ENCODE assay signal across 27 cellular contexts in genomic region chr9:136340356-136341041, GRCh38. TPM values are rescaled to one million over a fixed set of nuclear protein-coding genes. Genes with fewer than 3 reads are reported as not detected.
"Had no signal": no experiment of that assay in that cellular context is flagged by ENCODE, and none has a peak within 500 bp of the region (broad histone marks: within the 10 kb centered on the region; RNA-seq: fewer than 3 reads in every experiment).

No MANE protein-coding gene starts in this region.

- DNase-seq: activated CD4-positive, alpha-beta memory T cell treated with anti-CD3 and anti-CD28 coated beads for 36 hours; activated CD4-positive, alpha-beta T cell treated with anti-CD3 and anti-CD28 coated beads, Interleukin-2, amount 10 ng/mL, durations not matched to agents 7 days and 5 days; activated CD4-positive, CD25-positive, alpha-beta regulatory T cell; activated CD8-positive, alpha-beta memory T cell treated with anti-CD3 and anti-CD28 coated beads for 24 hours; activated effector memory CD4-positive, alpha-beta T cell treated with anti-CD3 and anti-CD28 coated beads, Interleukin-2, amount 50 U/mL, for 16 hours; activated naive CD4-positive, alpha-beta T cell treated with Interleukin-2 at 50 U/mL for 16 hours; activated naive CD8-positive, alpha-beta T cell treated with anti-CD3 and anti-CD28 coated beads, Interleukin-2, amount 50 U/mL, for 24 hours; activated T-cell treated with anti-CD3 and anti-CD28 coated beads, Interleukin-2, amount 50 U/mL, for 4 hours; amniotic stem cell; NCI-H1048; NCI-H146; NCI-H187 treated with DMSO at 0.1 percent for 48 hours; NCI-H2081 treated with DMSO at 0.1 percent for 48 hours; NCI-H446; NCI-H524; PC-3; SIG-M5; T-cell; T-helper 2 cell; T1000 had no signal

- H3K27ac ChIP-seq: ascending aorta, VCaP had no signal

- H3K27me3 ChIP-seq: ascending aorta had no signal

- H3K9me3 ChIP-seq: ascending aorta had no signal

- FAIRE-seq: RCC 7860, TTC549 had no signal

- ATAC-seq: activated naive CD4-positive, alpha-beta T cell treated with anti-CD3 and anti-CD28 coated beads, Interleukin-2, amount 50 U/mL, for 72 hours; activated naive CD8-positive, alpha-beta T cell treated with anti-CD3 and anti-CD28 coated beads, Interleukin-2, amount 50 U/mL, for 24 hours; activated T-cell treated with anti-CD3 and anti-CD28 coated beads, Interleukin-2, amount 50 U/mL, for 4 hours; PC-3; T-cell had no signal

- H3K4me3 ChIP-seq: ascending aorta had no signal

RNA-seq across cellular contexts. Expression of gene CCDC187, which starts 36.6 kb away (rescaled TPM):
- total RNA-seq: activated CD4-positive, alpha-beta memory T cell treated with anti-CD3 and anti-CD28 coated beads for 36 hours; activated CD4-positive, alpha-beta T cell treated with anti-CD3 and anti-CD28 coated beads, Interleukin-2, amount 10 ng/mL, durations not matched to agents 7 days and 5 days; LHCN-M2; M059J had no signal
